2 cellular contexts compared by ENCODE assay signal in the genomic region with DNA sequence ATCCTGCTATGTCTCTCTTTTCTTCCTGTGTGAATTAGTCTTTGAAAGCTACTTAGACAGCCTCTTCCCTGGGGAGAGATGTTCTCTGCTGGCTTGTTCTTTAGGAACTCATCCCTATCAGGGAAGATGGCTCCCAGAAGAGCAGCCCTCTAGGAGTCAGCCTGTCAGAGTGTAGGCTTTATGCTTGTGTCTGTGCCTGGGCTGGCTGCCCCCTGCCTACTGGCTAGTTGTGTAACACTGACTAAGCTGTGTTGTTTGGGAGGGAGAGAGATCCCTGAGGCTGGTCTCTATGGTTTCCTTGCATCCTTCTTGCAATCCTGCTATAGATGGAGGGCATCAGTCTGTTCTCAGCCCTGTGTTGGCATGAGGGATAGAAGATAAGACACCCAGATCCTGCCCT.
TF ChIP-seq lines count a peak whose summit lies in the region.

No MANE protein-coding gene starts in this region.

TF ChIP-seq in GM23338, 12 proteins besides CTCF, POLR2A, EP300 and RAD21:
- no peak for TF ChIP-seq EZH2phosphoT487 (IDR thresholded peaks at IDR 0.05; ENCODE audit: unreplicated experiment)
- TF ChIP-seq, protein P1, sequence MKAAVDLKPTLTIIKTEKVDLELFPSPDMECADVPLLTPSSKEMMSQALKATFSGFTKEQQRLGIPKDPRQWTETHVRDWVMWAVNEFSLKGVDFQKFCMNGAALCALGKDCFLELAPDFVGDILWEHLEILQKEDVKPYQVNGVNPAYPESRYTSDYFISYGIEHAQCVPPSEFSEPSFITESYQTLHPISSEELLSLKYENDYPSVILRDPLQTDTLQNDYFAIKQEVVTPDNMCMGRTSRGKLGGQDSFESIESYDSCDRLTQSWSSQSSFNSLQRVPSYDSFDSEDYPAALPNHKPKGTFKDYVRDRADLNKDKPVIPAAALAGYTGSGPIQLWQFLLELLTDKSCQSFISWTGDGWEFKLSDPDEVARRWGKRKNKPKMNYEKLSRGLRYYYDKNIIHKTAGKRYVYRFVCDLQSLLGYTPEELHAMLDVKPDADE (IDR thresholded peaks at IDR 0.05) = no peak
- TF ChIP-seq ZNF114 (CRISPR knock-in tag; IDR thresholded peaks at IDR 0.05) = no peak
- no peak for TF ChIP-seq EZH2 (IDR thresholded peaks at IDR 0.05; ENCODE audit: low read depth, unreplicated experiment)
- TF ChIP-seq, protein P2, sequence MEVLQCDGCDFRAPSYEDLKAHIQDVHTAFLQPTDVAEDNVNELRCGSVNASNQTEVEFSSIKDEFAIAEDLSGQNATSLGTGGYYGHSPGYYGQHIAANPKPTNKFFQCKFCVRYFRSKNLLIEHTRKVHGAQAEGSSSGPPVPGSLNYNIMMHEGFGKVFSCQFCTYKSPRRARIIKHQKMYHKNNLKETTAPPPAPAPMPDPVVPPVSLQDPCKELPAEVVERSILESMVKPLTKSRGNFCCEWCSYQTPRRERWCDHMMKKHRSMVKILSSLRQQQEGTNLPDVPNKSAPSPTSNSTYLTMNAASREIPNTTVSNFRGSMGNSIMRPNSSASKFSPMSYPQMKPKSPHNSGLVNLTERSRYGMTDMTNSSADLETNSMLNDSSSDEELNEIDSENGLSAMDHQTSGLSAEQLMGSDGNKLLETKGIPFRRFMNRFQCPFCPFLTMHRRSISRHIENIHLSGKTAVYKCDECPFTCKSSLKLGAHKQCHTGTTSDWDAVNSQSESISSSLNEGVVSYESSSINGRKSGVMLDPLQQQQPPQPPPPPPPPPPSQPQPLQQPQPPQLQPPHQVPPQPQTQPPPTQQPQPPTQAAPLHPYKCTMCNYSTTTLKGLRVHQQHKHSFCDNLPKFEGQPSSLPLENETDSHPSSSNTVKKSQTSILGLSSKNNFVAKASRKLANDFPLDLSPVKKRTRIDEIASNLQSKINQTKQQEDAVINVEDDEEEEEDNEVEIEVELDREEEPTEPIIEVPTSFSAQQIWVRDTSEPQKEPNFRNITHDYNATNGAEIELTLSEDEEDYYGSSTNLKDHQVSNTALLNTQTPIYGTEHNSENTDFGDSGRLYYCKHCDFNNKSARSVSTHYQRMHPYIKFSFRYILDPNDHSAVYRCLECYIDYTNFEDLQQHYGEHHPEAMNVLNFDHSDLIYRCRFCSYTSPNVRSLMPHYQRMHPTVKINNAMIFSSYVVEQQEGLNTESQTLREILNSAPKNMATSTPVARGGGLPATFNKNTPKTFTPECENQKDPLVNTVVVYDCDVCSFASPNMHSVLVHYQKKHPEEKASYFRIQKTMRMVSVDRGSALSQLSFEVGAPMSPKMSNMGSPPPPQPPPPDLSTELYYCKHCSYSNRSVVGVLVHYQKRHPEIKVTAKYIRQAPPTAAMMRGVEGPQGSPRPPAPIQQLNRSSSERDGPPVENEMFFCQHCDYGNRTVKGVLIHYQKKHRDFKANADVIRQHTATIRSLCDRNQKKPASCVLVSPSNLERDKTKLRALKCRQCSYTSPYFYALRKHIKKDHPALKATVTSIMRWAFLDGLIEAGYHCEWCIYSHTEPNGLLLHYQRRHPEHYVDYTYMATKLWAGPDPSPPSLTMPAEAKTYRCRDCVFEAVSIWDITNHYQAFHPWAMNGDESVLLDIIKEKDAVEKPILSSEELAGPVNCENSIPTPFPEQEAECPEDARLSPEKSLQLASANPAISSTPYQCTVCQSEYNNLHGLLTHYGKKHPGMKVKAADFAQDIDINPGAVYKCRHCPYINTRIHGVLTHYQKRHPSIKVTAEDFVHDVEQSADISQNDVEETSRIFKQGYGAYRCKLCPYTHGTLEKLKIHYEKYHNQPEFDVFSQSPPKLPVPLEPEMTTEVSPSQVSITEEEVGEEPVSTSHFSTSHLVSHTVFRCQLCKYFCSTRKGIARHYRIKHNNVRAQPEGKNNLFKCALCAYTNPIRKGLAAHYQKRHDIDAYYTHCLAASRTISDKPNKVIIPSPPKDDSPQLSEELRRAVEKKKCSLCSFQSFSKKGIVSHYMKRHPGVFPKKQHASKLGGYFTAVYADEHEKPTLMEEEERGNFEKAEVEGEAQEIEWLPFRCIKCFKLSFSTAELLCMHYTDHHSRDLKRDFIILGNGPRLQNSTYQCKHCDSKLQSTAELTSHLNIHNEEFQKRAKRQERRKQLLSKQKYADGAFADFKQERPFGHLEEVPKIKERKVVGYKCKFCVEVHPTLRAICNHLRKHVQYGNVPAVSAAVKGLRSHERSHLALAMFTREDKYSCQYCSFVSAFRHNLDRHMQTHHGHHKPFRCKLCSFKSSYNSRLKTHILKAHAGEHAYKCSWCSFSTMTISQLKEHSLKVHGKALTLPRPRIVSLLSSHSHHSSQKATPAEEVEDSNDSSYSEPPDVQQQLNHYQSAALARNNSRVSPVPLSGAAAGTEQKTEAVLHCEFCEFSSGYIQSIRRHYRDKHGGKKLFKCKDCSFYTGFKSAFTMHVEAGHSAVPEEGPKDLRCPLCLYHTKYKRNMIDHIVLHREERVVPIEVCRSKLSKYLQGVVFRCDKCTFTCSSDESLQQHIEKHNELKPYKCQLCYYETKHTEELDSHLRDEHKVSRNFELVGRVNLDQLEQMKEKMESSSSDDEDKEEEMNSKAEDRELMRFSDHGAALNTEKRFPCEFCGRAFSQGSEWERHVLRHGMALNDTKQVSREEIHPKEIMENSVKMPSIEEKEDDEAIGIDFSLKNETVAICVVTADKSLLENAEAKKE (CRISPR knock-in tag; IDR thresholded peaks at IDR 0.05) = no peak

TF ChIP-seq in K562, 482 proteins besides CTCF, POLR2A, EP300 and RAD21:
- TF ChIP-seq ELF2 (CRISPR knock-in tag; IDR thresholded peaks at IDR 0.05) = no peak
- 0 out of 2 replicates have a peak, but pooled peaks have one; percentile 5 for TF ChIP-seq ZNF316 (IDR thresholded peaks at IDR 0.05)
TF ChIP-seq in K562: peak in this region for 1.
